In genomic region chr4:77454858-77455257, GRCh38 we compare ENCODE assay signal across 21 cellular contexts.
"Had no signal": no experiment of that assay in that cellular context is flagged by ENCODE, and none has a peak within 500 bp of the region (broad histone marks: within the 10 kb centered on the region; RNA-seq: fewer than 3 reads in every experiment).

No MANE protein-coding gene starts in this region.

- DNase-seq: activated CD4-positive, alpha-beta T cell treated with anti-CD3 and anti-CD28 coated beads for 36 hours; activated CD4-positive, alpha-beta T cell treated with anti-CD3 and anti-CD28 coated beads, Interleukin-2, amount 50 U/mL, for 48 hours; activated gamma-delta T cell treated with Interleukin-2 at 50 U/mL for 16 hours; activated T-cell treated with anti-CD3 and anti-CD28 coated beads for 4 hours; dorsolateral prefrontal cortex; heart left ventricle; kidney glomerular epithelial cell; left ventricle myocardium superior; nephron progenitor cell; nucleus accumbens; stimulated activated CD4-positive, alpha-beta T cell treated with anti-CD3 and anti-CD28 coated beads, Interleukin-15, amount 100 ng/mL, for 24 hours; stimulated activated CD4-positive, alpha-beta T cell treated with anti-CD3 and anti-CD28 coated beads, Interleukin-2, amount 100 ng/mL, for 48 hours; stimulated activated naive CD8-positive, alpha-beta T cell treated with anti-CD3 and anti-CD28 coated beads, Interleukin-15, amount 100 ng/mL, for 72 hours; SW 1271; T-helper 2 cell; trophoblast cell had no signal

- H3K4me1 ChIP-seq: adrenal gland, right atrium auricular region had no signal

- H3K27me3 ChIP-seq: adrenal gland, gastroesophageal sphincter, heart left ventricle, right atrium auricular region had no signal

- ATAC-seq: activated CD4-positive, alpha-beta T cell treated with anti-CD3 and anti-CD28 coated beads for 36 hours; activated naive CD4-positive, alpha-beta T cell treated with anti-CD3 and anti-CD28 coated beads, Interleukin-2, amount 50 U/mL, for 72 hours; gastroesophageal sphincter; heart left ventricle; left ventricle myocardium superior; stimulated activated naive CD8-positive, alpha-beta T cell treated with anti-CD3 and anti-CD28 coated beads, Interleukin-15, amount 100 ng/mL, for 72 hours had no signal

- H3K36me3 ChIP-seq: adrenal gland, gastroesophageal sphincter, heart left ventricle, right atrium auricular region had no signal

- H3K4me3 ChIP-seq: adrenal gland, dorsolateral prefrontal cortex, gastroesophageal sphincter, heart left ventricle, right atrium auricular region, skin epidermis had no signal

- H3K27ac ChIP-seq: adrenal gland, dorsolateral prefrontal cortex, gastroesophageal sphincter, heart left ventricle, right atrium auricular region, skin epidermis had no signal

- H3K9me3 ChIP-seq: adrenal gland had no signal
